Comparison of ENCODE assay signal across 1 cellular context in the genomic region with DNA sequence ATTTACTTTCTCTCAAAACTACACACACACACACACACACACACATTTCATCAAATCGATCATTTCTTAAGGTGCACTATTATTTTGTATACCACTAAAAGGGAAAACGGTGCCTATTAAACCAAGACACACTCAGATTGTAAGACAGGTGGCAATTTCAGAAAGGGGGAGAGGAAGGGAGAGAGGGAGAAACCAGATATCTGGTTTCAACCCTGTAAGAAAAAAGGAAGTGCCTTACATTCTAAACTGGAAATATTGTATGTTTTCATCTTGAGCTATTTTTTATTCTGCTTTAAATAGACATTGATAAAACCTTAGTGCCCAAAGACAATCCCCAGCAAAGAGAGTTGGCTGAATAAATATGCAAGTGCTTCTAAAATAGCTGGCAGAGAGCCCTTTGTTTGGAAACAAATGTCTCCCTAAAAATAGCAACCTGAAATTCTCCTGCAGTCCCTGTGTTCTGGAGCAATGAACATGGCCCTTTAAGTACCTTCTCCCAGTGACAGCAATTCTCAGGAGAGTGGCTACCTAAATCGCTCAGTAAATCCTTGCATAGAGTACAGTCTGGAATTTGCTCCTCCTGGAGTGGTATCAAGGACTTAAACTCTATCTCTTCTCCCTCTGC.
TF ChIP-seq lines count a peak whose summit lies in the region.

No MANE protein-coding gene starts in this region.

TF ChIP-seq in endothelial cell of umbilical vein, 7 proteins besides CTCF, POLR2A, EP300 and RAD21:
- TF ChIP-seq GATA2 (IDR thresholded peaks at IDR 0.05; ENCODE audit: insufficient read depth, insufficient read length, low read depth, low read length) (no peak), POLR2AphosphoS5 (IDR thresholded peaks at IDR 0.05; ENCODE audit: insufficient read depth, low read depth, low read length) (no peak), FOS (IDR thresholded peaks at IDR 0.05; ENCODE audit: borderline replicate concordance, insufficient read depth, low read length) (no peak), EZH2 (IDR thresholded peaks at IDR 0.05; ENCODE audit: borderline replicate concordance, low read depth, low read length, severe bottlenecking) (no peak), JUN (IDR thresholded peaks at IDR 0.05; ENCODE audit: borderline replicate concordance, insufficient read depth, insufficient read length, low read depth) (no peak), MYC (IDR thresholded peaks at IDR 0.05; ENCODE audit: low read depth, low read length) (no peak)
- TF ChIP-seq, protein P1, sequence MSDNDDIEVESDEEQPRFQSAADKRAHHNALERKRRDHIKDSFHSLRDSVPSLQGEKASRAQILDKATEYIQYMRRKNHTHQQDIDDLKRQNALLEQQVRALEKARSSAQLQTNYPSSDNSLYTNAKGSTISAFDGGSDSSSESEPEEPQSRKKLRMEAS (IDR thresholded peaks at IDR 0.05; ENCODE audit: insufficient read depth, insufficient read length), result no peak
